8 cellular contexts compared by ENCODE assay signal in the genomic region with DNA sequence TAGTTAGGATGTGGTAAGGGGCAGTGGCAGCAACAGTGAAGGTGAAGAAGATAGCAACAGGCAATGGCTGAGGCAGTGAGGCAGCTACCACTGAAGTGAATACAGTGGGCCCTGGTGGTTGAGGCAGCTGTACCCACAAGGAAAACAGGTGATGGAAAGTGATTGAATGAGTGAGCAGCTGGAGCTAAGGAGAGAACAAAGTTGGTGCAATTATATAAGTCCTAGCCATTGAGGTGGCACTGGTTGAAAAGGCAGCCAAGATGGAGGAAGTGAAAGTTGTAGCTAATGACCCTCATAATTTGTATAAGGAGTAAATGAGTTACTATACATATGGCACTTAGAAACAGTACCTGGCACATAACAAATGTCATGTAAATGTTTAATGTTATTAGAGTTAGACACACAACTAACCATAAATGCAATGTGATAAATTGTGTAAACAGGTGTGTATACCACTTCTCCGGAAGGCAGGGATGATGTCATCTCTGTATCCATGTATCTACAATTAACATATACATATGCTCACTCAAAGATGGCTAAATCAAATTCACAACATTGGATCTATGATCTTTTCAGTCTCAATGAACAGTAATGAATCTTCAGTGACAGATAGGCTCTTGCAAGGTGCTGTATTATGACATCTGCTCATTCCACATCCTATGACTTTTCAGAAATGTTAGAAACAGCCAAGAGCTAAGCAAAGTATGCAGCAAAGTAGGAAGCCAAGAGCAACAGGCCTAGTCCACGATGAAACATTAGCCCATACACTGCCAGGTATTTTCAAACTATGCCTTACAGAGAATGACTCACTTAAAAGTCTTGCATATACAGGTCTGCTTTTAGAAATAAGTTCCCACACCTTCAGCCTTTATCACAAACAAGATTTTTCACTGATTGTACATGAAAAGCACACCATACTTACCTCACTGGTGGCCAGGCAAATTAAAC. TPM values are rescaled to one million over a fixed set of nuclear protein-coding genes. Genes with fewer than 3 reads are reported as not detected.
A peak's percentile ranks its signal among the peaks of the same experiment; 100 is the strongest.
DNase-seq lines count a peak whose midpoint lies in the region; ATAC-seq and TF ChIP-seq lines count a peak whose summit lies in the region.

No MANE protein-coding gene starts in this region.

- H3K4me1 ChIP-seq in sigmoid colon = peaks cover 0 to 31% (median 23%) of the 10 kb centered on the region in 4 donors

- peak; percentile 56 for DNase-seq in EH (ENCODE audit: low read depth)
- peak; percentile 81 for DNase-seq in astrocyte of the spinal cord (ENCODE audit: low read depth, low spot score)
- DNase-seq in sigmoid colon = no peak
- no peak for DNase-seq in retina
- no peak for DNase-seq in HK-2 (ENCODE audit: unreplicated experiment)
- DNase-seq in activated CD4-positive, CD25-positive, alpha-beta regulatory T cell (lab: John Stamatoyannopoulos, UW) = no peak

- peak overlapping the region; percentile 12 to 77 (median 45) for H3K27ac ChIP-seq in sigmoid colon

- TF ChIP-seq EP300 in sigmoid colon (IDR thresholded peaks at IDR 0.05) = no peak

- TF ChIP-seq CTCF in astrocyte of the spinal cord (IDR thresholded peaks at IDR 0.05; ENCODE audit: low read depth, low read length) (no peak), sigmoid colon (IDR thresholded peaks at IDR 0.05) (no peak)

- ATAC-seq in GM21447 (IDR thresholded peaks at IDR 0.05; ENCODE audit: unreplicated experiment) (peak; percentile 86), HG03575 (IDR thresholded peaks at IDR 0.05; ENCODE audit: extremely low read depth, insufficient number of reproducible peaks, low FRiP score, unreplicated experiment) (peak; percentile 59)

- no peaks in the 10 kb centered on the region for H3K27me3 ChIP-seq in sigmoid colon

- H3K36me3 ChIP-seq in sigmoid colon = peaks cover 0 to 19% (median 4%) of the 10 kb centered on the region in 4 donors

- intact Hi-C loops in sigmoid colon (cut with DNase I) = no loop called here

- in situ Hi-C loops in astrocyte of the spinal cord (cut with HindIII; ENCODE audit: low sequenced_read_pairs) = no loop called here

- no peak for TF ChIP-seq POLR2A in sigmoid colon (IDR thresholded peaks at IDR 0.05)

- no peak overlapping the region for H3K4me3 ChIP-seq in astrocyte of the spinal cord (ENCODE audit: low read depth, low read length)
- no peak overlapping the region for H3K4me3 ChIP-seq in sigmoid colon

- 8 to 53% methylated on average over 2 of the region's 2 CpGs for WGBS in sigmoid colon, 2 donors

- H3K9me3 ChIP-seq in sigmoid colon = no peaks in the 10 kb centered on the region

RNA-seq across cellular contexts. Expression of a gene that starts 10.7 kb away (rescaled TPM):
- total RNA-seq in sigmoid colon = 10 to 100 TPM; 53.5 to 59.1 (median 56.5) TPM
- 10 to 100 TPM; 37.5 to 55.6 (median 42.6) TPM for polyA plus RNA-seq in sigmoid colon

Comparison
In these comparisons a context has a peak if more than half of its experiments do, and no peak if none do; other contexts are left out.
1. DNase-seq: peak in EH (single experiment) and astrocyte of the spinal cord (single experiment); none in sigmoid colon (single experiment), retina (single experiment), HK-2 (single experiment) and activated CD4-positive, CD25-positive, alpha-beta regulatory T cell (0 of 4).